Comparison of ENCODE assay signal across 8 cellular contexts in genomic region chr4:110514889-110515479, GRCh38. TPM values are rescaled to one million over a fixed set of nuclear protein-coding genes. Genes with fewer than 3 reads are reported as not detected.
A peak's percentile ranks its signal among the peaks of the same experiment; 100 is the strongest.
DNase-seq lines count a peak whose midpoint lies in the region; FAIRE-seq and TF ChIP-seq lines count a peak whose summit lies in the region.

No MANE protein-coding gene starts in this region.

- peak overlapping the region; percentile 4 for H3K4me3 Mint-ChIP-seq in T-helper 1 cell treated with Interleukin-12 subunit alpha and Interleukin-12 subunit beta and Interleukin-4 antibody, amounts not matched to agents 30 μg/mL and 1 μg/mL, for 36 hours

- H3K27ac ChIP-seq in suprapubic skin, result no peak overlapping the region

- peak; percentile 64 for TF ChIP-seq CTCF in fibroblast of villous mesenchyme (IDR thresholded peaks at IDR 0.05; ENCODE audit: insufficient read depth, low read depth, low read length)
- TF ChIP-seq CTCF in suprapubic skin (IDR thresholded peaks at IDR 0.05), result peak; percentile 36 to 57

- H3K4me3 ChIP-seq in fibroblast of villous mesenchyme (ENCODE audit: low read depth, low read length) (no peak overlapping the region), suprapubic skin (no peak overlapping the region)

- no peak for TF ChIP-seq POLR2A in suprapubic skin (IDR thresholded peaks at IDR 0.05)

- H3K4me1 Mint-ChIP-seq in T-helper 1 cell treated with Interleukin-12 subunit alpha and Interleukin-12 subunit beta and Interleukin-4 antibody, amounts not matched to agents 30 μg/mL and 1 μg/mL, for 36 hours (ENCODE audit: low read depth), result peaks cover 12% of the 10 kb centered on the region

- TF ChIP-seq EP300 in suprapubic skin (IDR thresholded peaks at IDR 0.05), result no peak

- DNase-seq in DMS114 treated with DMSO at 0.1 percent for 48 hours (lab: John Stamatoyannopoulos, UW; ENCODE audit: unreplicated experiment) (peak; percentile 30), HTR-8/SVneo (ENCODE audit: insufficient read length, low spot score) (peak; percentile 5), fibroblast of villous mesenchyme (ENCODE audit: low read depth) (peak; percentile 51), suprapubic skin (ENCODE audit: low spot score in 2 of 2) (no peak), NCI-H128 (lab: John Stamatoyannopoulos, UW; ENCODE audit: unreplicated experiment) (no peak), middle frontal gyrus (ENCODE audit: extremely low spot score, low spot score) (no peak)
- DNase-seq in activated effector memory CD4-positive, alpha-beta T cell treated with anti-CD3 and anti-CD28 coated beads, Interleukin-2, amount 50 U/mL, for 16 hours, result no peak

- H3K36me3 Mint-ChIP-seq in T-helper 1 cell treated with Interleukin-12 subunit alpha and Interleukin-12 subunit beta and Interleukin-4 antibody, amounts not matched to agents 30 μg/mL and 1 μg/mL, for 36 hours (ENCODE audit: low read depth), result no peaks in the 10 kb centered on the region

- no peak for FAIRE-seq in HTR-8/SVneo (lab: Jason Lieb, UNC)

- H3K9me3 ChIP-seq in suprapubic skin, result no peaks in the 10 kb centered on the region

- H3K4me1 ChIP-seq in suprapubic skin, result peaks cover 7% of the 10 kb centered on the region

- no peak overlapping the region for H3K27ac Mint-ChIP-seq in T-helper 1 cell treated with Interleukin-12 subunit alpha and Interleukin-12 subunit beta and Interleukin-4 antibody, amounts not matched to agents 30 μg/mL and 1 μg/mL, for 36 hours

- H3K9me3 Mint-ChIP-seq in T-helper 1 cell treated with Interleukin-12 subunit alpha and Interleukin-12 subunit beta and Interleukin-4 antibody, amounts not matched to agents 30 μg/mL and 1 μg/mL, for 36 hours, result no peaks in the 10 kb centered on the region

- H3K27me3 Mint-ChIP-seq in T-helper 1 cell treated with Interleukin-12 subunit alpha and Interleukin-12 subunit beta and Interleukin-4 antibody, amounts not matched to agents 30 μg/mL and 1 μg/mL, for 36 hours (ENCODE audit: low read depth), result peaks cover 13% of the 10 kb centered on the region

- H3K27me3 ChIP-seq in suprapubic skin, result no peaks in the 10 kb centered on the region

- H3K36me3 ChIP-seq in suprapubic skin, result no peaks in the 10 kb centered on the region

RNA-seq across cellular contexts. Expression of gene ENPEP, which starts 39.0 kb away (rescaled TPM):
- total RNA-seq in fibroblast of villous mesenchyme (0.32 and 0.43 TPM in 2 replicates), suprapubic skin (1 to 10 TPM in 3 of 4 donors, under 1 TPM in 1; 0.91 to 2.5 (median 1.7) TPM)

Comparison
In these comparisons a context has a peak if more than half of its experiments do, and no peak if none do; other contexts are left out.
1. DNase-seq: peak in DMS114 treated with DMSO at 0.1 percent for 48 hours (single experiment), HTR-8/SVneo (single experiment) and fibroblast of villous mesenchyme (single experiment); none in suprapubic skin (0 of 2), NCI-H128 (single experiment), activated effector memory CD4-positive, alpha-beta T cell treated with anti-CD3 and anti-CD28 coated beads, Interleukin-2, amount 50 U/mL, for 16 hours (single experiment) and middle frontal gyrus (single experiment).